Comparison of ENCODE assay signal across 9 cellular contexts in the genomic region with DNA sequence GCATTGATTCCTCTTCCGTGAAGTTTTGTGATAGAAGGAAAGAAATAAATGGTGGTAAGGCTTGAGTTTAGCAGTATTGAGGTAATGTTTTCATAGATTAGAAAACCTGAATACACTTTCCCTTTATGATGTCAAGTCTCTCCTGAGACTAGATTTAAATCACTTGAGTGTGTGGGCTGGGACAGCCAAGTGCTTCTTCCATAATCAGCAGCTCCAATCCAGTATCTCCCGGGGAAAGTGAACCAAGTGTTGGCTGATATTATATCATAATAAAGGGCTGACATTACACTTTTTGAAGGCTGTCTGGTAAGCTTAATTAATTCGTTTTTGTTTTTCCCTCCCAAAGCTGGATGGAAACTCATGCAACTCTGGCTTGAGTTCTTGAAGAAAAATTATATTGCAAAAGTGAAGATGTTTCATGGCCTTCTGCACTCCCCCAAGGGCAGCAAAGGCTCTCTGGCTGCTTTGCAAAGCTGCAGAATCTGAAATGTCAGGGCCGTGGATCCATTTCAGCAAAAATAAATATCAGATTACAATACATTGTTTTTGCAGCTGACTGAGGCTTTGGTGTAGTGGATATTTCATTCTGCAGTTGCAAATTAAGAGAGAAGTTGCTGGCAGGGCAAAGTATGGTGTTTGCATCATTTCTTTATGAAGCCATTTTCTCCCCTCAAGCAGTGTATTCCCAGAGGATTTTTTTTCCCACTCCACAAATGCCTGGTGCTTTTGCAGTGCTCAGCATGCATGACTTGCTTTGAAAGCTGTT.
A peak's percentile ranks its signal among the peaks of the same experiment; 100 is the strongest.
DNase-seq lines count a peak whose midpoint lies in the region; ATAC-seq lines count a peak whose summit lies in the region.
"Had no signal": no experiment of that assay in that cellular context is flagged by ENCODE, and none has a peak within 500 bp of the region (broad histone marks: within the 10 kb centered on the region; RNA-seq: fewer than 3 reads in every experiment).

No MANE protein-coding gene starts in this region.

- peak; percentile 72 for DNase-seq in NCI-H1092 treated with DMSO at 0.1 percent for 48 hours (lab: John Stamatoyannopoulos, UW)
- peak; percentile 93 for DNase-seq in NCI-H2171 treated with DMSO at 0.1 percent for 48 hours (lab: John Stamatoyannopoulos, UW)
- DNase-seq in brain pericyte (ENCODE audit: low read depth, low spot score): peak; percentile 89
- peak; percentile 64 for DNase-seq in putamen (ENCODE audit: low spot score)
- DNase-seq: H7, MG63 had no signal

- ATAC-seq in esophagus mucosa (no peak), HG02884 (IDR thresholded peaks at IDR 0.05; ENCODE audit: unreplicated experiment) (no peak), GM18517 (IDR thresholded peaks at IDR 0.05; ENCODE audit: unreplicated experiment) (no peak)
